In genomic region chr3:9916734-9917680, GRCh38 we compare ENCODE assay signal across 8 cellular contexts. TPM values are rescaled to one million over a fixed set of nuclear protein-coding genes. Genes with fewer than 3 reads are reported as not detected.
A peak's percentile ranks its signal among the peaks of the same experiment; 100 is the strongest.
DNase-seq lines count a peak whose midpoint lies in the region; ATAC-seq and TF ChIP-seq lines count a peak whose summit lies in the region.

IL17RC (plus strand) TSS chr3:9917098; CDS start chr3:9917316, 218 bp downstream.

- no TSS peak for BruUV-seq in OCI-LY7 (replicated peaks; lab: Mats Ljungman, UMichigan)

- H3K4me3 ChIP-seq in H7 (ENCODE audit: insufficient read depth, low read depth, low read length) = peak within 1 kb of the TSS; percentile 69
- H3K4me3 ChIP-seq in tibial nerve = peak within 1 kb of the TSS; percentile 62 to 93 (median 83)
- H3K4me3 ChIP-seq in OCI-LY7 (ENCODE audit: low read depth, low read length, poor library complexity, severe bottlenecking) = no peak within 1 kb of the TSS

- H3K9me3 ChIP-seq in tibial nerve (no peaks in the 10 kb centered on the region), OCI-LY7 (ENCODE audit: low read length) (no peaks in the 10 kb centered on the region)

- TF ChIP-seq CTCF in tibial nerve (IDR thresholded peaks at IDR 0.05) (peak in 1 of 5 experiments; percentile 7), OCI-LY7 (conservative IDR thresholded peaks at IDR 0.05; ENCODE audit: low read length) (no peak)

- peak within 1 kb of the TSS; percentile 87 to 97 (median 92) for H3K27ac ChIP-seq in tibial nerve
- no peak within 1 kb of the TSS for H3K27ac ChIP-seq in OCI-LY7 (ENCODE audit: low read depth, low read length, poor library complexity, severe bottlenecking)

- no peaks in the 10 kb centered on the region for H4K20me1 ChIP-seq in OCI-LY7 (ENCODE audit: insufficient read depth, low read length)

- ATAC-seq in activated naive CD4-positive, alpha-beta T cell treated with anti-CD3 and anti-CD28 coated beads, Interleukin-2, amount 50 U/mL, for 72 hours = peak; percentile 74 to 90
- ATAC-seq in natural killer cell treated with Interleukin-12 subunit alpha and Interleukin-12 subunit beta and Interleukin-15 and Interleukin-18, amount 100 ng/mL, for 72 hours = no peak

- intact Hi-C loops in OCI-LY7 (cut with micrococcal nuclease; ENCODE audit: unreplicated experiment) = no loop called here

- peaks cover 0 to 3% of the 10 kb centered on the region in 2 donors for H3K27me3 Mint-ChIP-seq in natural killer cell treated with Interleukin-12 subunit alpha and Interleukin-12 subunit beta and Interleukin-15 and Interleukin-18, amount 100 ng/mL, for 72 hours

- H3K36me3 ChIP-seq in H7 (replicated peaks; ENCODE audit: control insufficient read depth, insufficient read depth, low read length) (no peaks in the 10 kb centered on the region), tibial nerve (peaks cover 0 to 17% (median 0%) of the 10 kb centered on the region in 3 donors), OCI-LY7 (ENCODE audit: insufficient read depth, low read length) (no peaks in the 10 kb centered on the region)

- peak; percentile 54 to 90 for TF ChIP-seq EP300 in tibial nerve (IDR thresholded peaks at IDR 0.05)

- H3K4me1 ChIP-seq in tibial nerve = peaks cover 0 to 49% (median 29%) of the 10 kb centered on the region in 4 donors
- H3K4me1 ChIP-seq in OCI-LY7 (ENCODE audit: insufficient read depth, low read length, poor library complexity, severe bottlenecking) = no peaks in the 10 kb centered on the region

- 6% methylated on average over 14 to 19 of the region's 19 CpGs for WGBS in tibial nerve, 2 donors

- TF ChIP-seq POLR2A in tibial nerve (IDR thresholded peaks at IDR 0.05) = peak; percentile 65 to 80

- no peaks in the 10 kb centered on the region for H3K79me2 ChIP-seq in OCI-LY7 (ENCODE audit: insufficient read depth, low read depth, low read length)

- in situ Hi-C loops in ACHN (cut with HindIII; ENCODE audit: low pct_ligation_motif_present, low pct_unique_long_range_greater_than_20kb, low sequenced_read_pairs) = no loop called here

- H3K27ac Mint-ChIP-seq in activated naive CD4-positive, alpha-beta T cell treated with anti-CD3 and anti-CD28 coated beads, Interleukin-2, amount 50 U/mL, for 72 hours = no peak within 1 kb of the TSS
- no peak within 1 kb of the TSS for H3K27ac Mint-ChIP-seq in natural killer cell treated with Interleukin-12 subunit alpha and Interleukin-12 subunit beta and Interleukin-15 and Interleukin-18, amount 100 ng/mL, for 72 hours

- DNase-seq in ACHN (peak; percentile 87), H7 (peak; percentile 93), NCI-H82 treated with DMSO at 0.1 percent for 48 hours (lab: John Stamatoyannopoulos, UW; ENCODE audit: unreplicated experiment) (peak; percentile 45), foreskin melanocyte (peak; percentile 70), tibial nerve (ENCODE audit: low spot score in 2 of 2) (peak; percentile 77 to 81), OCI-LY7 (ENCODE audit: low spot score) (no peak)
- peak in 1 of 2 donors; percentile 42 for DNase-seq in activated naive CD4-positive, alpha-beta T cell treated with anti-CD3 and anti-CD28 coated beads, Interleukin-2, amount 50 U/mL, for 72 hours (ENCODE audit: low spot score in 2 of 2)
- DNase-seq in natural killer cell treated with Interleukin-12 subunit alpha and Interleukin-12 subunit beta and Interleukin-15 and Interleukin-18, amount 100 ng/mL, for 72 hours (ENCODE audit: low spot score) = no peak

- H3K9me3 Mint-ChIP-seq in activated naive CD4-positive, alpha-beta T cell treated with anti-CD3 and anti-CD28 coated beads, Interleukin-2, amount 50 U/mL, for 72 hours = no peaks in the 10 kb centered on the region
- H3K9me3 Mint-ChIP-seq in natural killer cell treated with Interleukin-12 subunit alpha and Interleukin-12 subunit beta and Interleukin-15 and Interleukin-18, amount 100 ng/mL, for 72 hours = no peaks in the 10 kb centered on the region

- no peaks in the 10 kb centered on the region for H3K9me2 ChIP-seq in OCI-LY7 (ENCODE audit: insufficient read depth, low read length)

- H3K36me3 Mint-ChIP-seq in activated naive CD4-positive, alpha-beta T cell treated with anti-CD3 and anti-CD28 coated beads, Interleukin-2, amount 50 U/mL, for 72 hours = no peaks in the 10 kb centered on the region
- H3K36me3 Mint-ChIP-seq in natural killer cell treated with Interleukin-12 subunit alpha and Interleukin-12 subunit beta and Interleukin-15 and Interleukin-18, amount 100 ng/mL, for 72 hours = no peaks in the 10 kb centered on the region

- H3K27me3 ChIP-seq in H7 (ENCODE audit: control insufficient read depth, insufficient read depth, low read length) (peaks cover 3% of the 10 kb centered on the region), tibial nerve (no peaks in the 10 kb centered on the region)

- CTCF ChIA-PET in OCI-LY7 (lab: Charles Lee; ENCODE audit: unreplicated experiment) = no interaction called here

- POLR2A ChIA-PET in OCI-LY7 (lab: Charles Lee) = no interaction called here

- no peak within 1 kb of the TSS for H2AFZ ChIP-seq in OCI-LY7 (ENCODE audit: low read length)

- H3K4me2 ChIP-seq in OCI-LY7 (ENCODE audit: low read length) = no peak within 1 kb of the TSS

- H3K4me3 Mint-ChIP-seq in natural killer cell treated with Interleukin-12 subunit alpha and Interleukin-12 subunit beta and Interleukin-15 and Interleukin-18, amount 100 ng/mL, for 72 hours = peak within 1 kb of the TSS; percentile 71

- H3K4me1 Mint-ChIP-seq in natural killer cell treated with Interleukin-12 subunit alpha and Interleukin-12 subunit beta and Interleukin-15 and Interleukin-18, amount 100 ng/mL, for 72 hours (ENCODE audit: low read depth in 2 of 2) = peaks cover 8 to 9% of the 10 kb centered on the region in 2 donors

RNA-seq across cellular contexts. Expression of gene IL17RC, which starts in this region (rescaled TPM):
- total RNA-seq in H7 (2014; rRNA removed; shearing (Covaris generic)) = 11.6 and 15.3 TPM in 2 replicates
- 1 to 10 TPM in 1 of 2 donors, under 1 TPM in 1; 0.18 to 1.5 TPM for total RNA-seq in activated naive CD4-positive, alpha-beta T cell treated with anti-CD3 and anti-CD28 coated beads, Interleukin-2, amount 50 U/mL, for 72 hours
- under 1 TPM; 0.57 to 0.92 TPM for total RNA-seq in natural killer cell treated with Interleukin-12 subunit alpha and Interleukin-12 subunit beta and Interleukin-15 and Interleukin-18, amount 100 ng/mL, for 72 hours
- 10 to 100 TPM; 60.4 to 68.4 (median 65.1) TPM for total RNA-seq in tibial nerve
- 0.73 TPM in 1 of 2 replicates, not detected in the other for total RNA-seq in OCI-LY7 (2014; rRNA removed; shearing (Covaris generic))
- 0.23 TPM in 1 of 2 replicates, not detected in the other for total RNA-seq in OCI-LY7 (2022)

Comparison
In these comparisons a context has a peak if more than half of its experiments do, and no peak if none do; other contexts are left out.
1. DNase-seq: peak in ACHN (single experiment), H7 (single experiment), NCI-H82 treated with DMSO at 0.1 percent for 48 hours (single experiment), foreskin melanocyte (single experiment) and tibial nerve (2 of 2); none in natural killer cell treated with Interleukin-12 subunit alpha and Interleukin-12 subunit beta and Interleukin-15 and Interleukin-18, amount 100 ng/mL, for 72 hours (single experiment) and OCI-LY7 (single experiment).
2. ATAC-seq: peak in activated naive CD4-positive, alpha-beta T cell treated with anti-CD3 and anti-CD28 coated beads, Interleukin-2, amount 50 U/mL, for 72 hours (2 of 2); none in natural killer cell treated with Interleukin-12 subunit alpha and Interleukin-12 subunit beta and Interleukin-15 and Interleukin-18, amount 100 ng/mL, for 72 hours (0 of 2).